ENCODE assay signal across 14 cellular contexts in genomic region chr4:88866862-88867550, GRCh38.
DNase-seq lines count a peak whose midpoint lies in the region; ATAC-seq and TF ChIP-seq lines count a peak whose summit lies in the region.
"Had no signal": no experiment of that assay in that cellular context is flagged by ENCODE, and none has a peak within 500 bp of the region (broad histone marks: within the 10 kb centered on the region; RNA-seq: fewer than 3 reads in every experiment).

No MANE protein-coding gene starts in this region.

- CTCF ChIA-PET in activated naive CD4-positive, alpha-beta T cell treated with anti-CD3 and anti-CD28 coated beads, Interleukin-2, amount 10 ng/mL, durations not matched to agents 7 days and 5 days (lab: Charles Lee): no interaction called here

- H3K4me1 ChIP-seq in stomach: peaks cover 0 to 29% (median 14%) of the 10 kb centered on the region in 4 donors

- H3K4me3 ChIP-seq in lower leg skin (ENCODE audit: low read depth, poor library complexity, severe bottlenecking) (no peak overlapping the region), stomach (no peak overlapping the region)
- H3K4me3 ChIP-seq: skin epidermis had no signal

- peaks cover 12% of the 10 kb centered on the region for H3K27me3 Mint-ChIP-seq in activated naive CD4-positive, alpha-beta T cell treated with anti-CD3 and anti-CD28 coated beads, Interleukin-2, amount 10 ng/mL, durations not matched to agents 7 days and 5 days
- no peaks in the 10 kb centered on the region for H3K27me3 Mint-ChIP-seq in type B pancreatic cell

- H3K9me3 Mint-ChIP-seq in activated naive CD4-positive, alpha-beta T cell treated with anti-CD3 and anti-CD28 coated beads, Interleukin-2, amount 10 ng/mL, durations not matched to agents 7 days and 5 days: peaks cover under 1% of the 10 kb centered on the region
- H3K9me3 Mint-ChIP-seq in type B pancreatic cell: peaks cover 5% of the 10 kb centered on the region

- no peak for TF ChIP-seq EP300 in stomach (IDR thresholded peaks at IDR 0.05)

- no peak for TF ChIP-seq POLR2A in lower leg skin (IDR thresholded peaks at IDR 0.05)
- no peak for TF ChIP-seq POLR2A in stomach (IDR thresholded peaks at IDR 0.05)

- H3K9me3 ChIP-seq in stomach: no peaks in the 10 kb centered on the region

- DNase-seq in activated naive CD4-positive, alpha-beta T cell treated with anti-CD3 and anti-CD28 coated beads, Interleukin-2, amount 10 ng/mL, durations not matched to agents 7 days and 5 days: no peak
- DNase-seq in activated naive CD4-positive, alpha-beta T cell treated with anti-CD3 and anti-CD28 coated beads, Interleukin-2, amount 50 U/mL, for 16 hours: no peak
- peak; percentile 74 to 75 for DNase-seq in NCI-H526 (lab: John Stamatoyannopoulos, UW)
- DNase-seq in dermis blood vessel endothelial cell: peak; percentile 75
- DNase-seq in lower leg skin (ENCODE audit: low spot score in 2 of 2): no peak
- no peak for DNase-seq in stomach
- no peak for DNase-seq in type B pancreatic cell (ENCODE audit: extremely low spot score, unreplicated experiment)
- DNase-seq: activated CD4-positive, alpha-beta T cell treated with anti-CD3 and anti-CD28 coated beads, Interleukin-2, amount 50 U/mL, for 4 hours; central memory CD4-positive, alpha-beta T cell; naive thymus-derived CD4-positive, alpha-beta T cell; T-helper 17 cell had no signal

- H3K27ac ChIP-seq in stomach: no peak overlapping the region
- H3K27ac ChIP-seq: KMS-11, skin epidermis had no signal

- TF ChIP-seq CTCF in lower leg skin (IDR thresholded peaks at IDR 0.05) (no peak), stomach (IDR thresholded peaks at IDR 0.05) (no peak), type B pancreatic cell (conservative IDR thresholded peaks at IDR 0.05) (no peak)

- peak overlapping the region; percentile 3 for H3K27ac Mint-ChIP-seq in activated naive CD4-positive, alpha-beta T cell treated with anti-CD3 and anti-CD28 coated beads, Interleukin-2, amount 10 ng/mL, durations not matched to agents 7 days and 5 days
- no peak overlapping the region for H3K27ac Mint-ChIP-seq in type B pancreatic cell
- H3K27ac Mint-ChIP-seq: naive thymus-derived CD4-positive, alpha-beta T cell; T-helper 17 cell had no signal

- 46 to 51% methylated on average over 4 of the region's 4 CpGs for WGBS in lower leg skin, 2 donors
- WGBS in stomach, 5 donors: 56 to 60% (median 59%) methylated on average over 4 of the region's 4 CpGs

- H3K27me3 ChIP-seq in stomach: no peaks in the 10 kb centered on the region

- H3K4me1 Mint-ChIP-seq in activated naive CD4-positive, alpha-beta T cell treated with anti-CD3 and anti-CD28 coated beads, Interleukin-2, amount 10 ng/mL, durations not matched to agents 7 days and 5 days: no peaks in the 10 kb centered on the region
- no peaks in the 10 kb centered on the region for H3K4me1 Mint-ChIP-seq in type B pancreatic cell (ENCODE audit: unreplicated experiment)
- H3K4me1 Mint-ChIP-seq: T-helper 17 cell had no signal

- H3K4me3 Mint-ChIP-seq in activated naive CD4-positive, alpha-beta T cell treated with anti-CD3 and anti-CD28 coated beads, Interleukin-2, amount 10 ng/mL, durations not matched to agents 7 days and 5 days: no peak overlapping the region
- H3K4me3 Mint-ChIP-seq in type B pancreatic cell: no peak overlapping the region
- H3K4me3 Mint-ChIP-seq: naive thymus-derived CD4-positive, alpha-beta T cell; T-helper 17 cell had no signal

- intact Hi-C loops in lower leg skin (cut with DNase I; ENCODE audit: low total_unique reads) (no loop called here), stomach (cut with DNase I; ENCODE audit: low total_unique reads) (no loop called here)

- no peaks in the 10 kb centered on the region for H3K36me3 ChIP-seq in stomach

- ATAC-seq in GM19351 (IDR thresholded peaks at IDR 0.05; ENCODE audit: unreplicated experiment): no peak
- ATAC-seq: naive thymus-derived CD4-positive, alpha-beta T cell; T-helper 17 cell had no signal

- no peaks in the 10 kb centered on the region for H3K36me3 Mint-ChIP-seq in activated naive CD4-positive, alpha-beta T cell treated with anti-CD3 and anti-CD28 coated beads, Interleukin-2, amount 10 ng/mL, durations not matched to agents 7 days and 5 days
- peaks cover 3% of the 10 kb centered on the region for H3K36me3 Mint-ChIP-seq in type B pancreatic cell

Comparison
In these comparisons a context has a peak if more than half of its experiments do, and no peak if none do; other contexts are left out.
1. DNase-seq: peak in NCI-H526 (2 of 2) and dermis blood vessel endothelial cell (single experiment); none in activated naive CD4-positive, alpha-beta T cell treated with anti-CD3 and anti-CD28 coated beads, Interleukin-2, amount 10 ng/mL, durations not matched to agents 7 days and 5 days (single experiment), activated naive CD4-positive, alpha-beta T cell treated with anti-CD3 and anti-CD28 coated beads, Interleukin-2, amount 50 U/mL, for 16 hours (single experiment), lower leg skin (0 of 2), stomach (single experiment) and type B pancreatic cell (single experiment).